11 cellular contexts compared by ENCODE assay signal in genomic region chr5:174725261-174725990, GRCh38. TPM values are rescaled to one million over a fixed set of nuclear protein-coding genes. Genes with fewer than 3 reads are reported as not detected.
A peak's percentile ranks its signal among the peaks of the same experiment; 100 is the strongest.
DNase-seq lines count a peak whose midpoint lies in the region; ATAC-seq and TF ChIP-seq lines count a peak whose summit lies in the region.
"Had no signal": no experiment of that assay in that cellular context is flagged by ENCODE, and none has a peak within 500 bp of the region (broad histone marks: within the 10 kb centered on the region; RNA-seq: fewer than 3 reads in every experiment).

No MANE protein-coding gene starts in this region.

- H3K27ac Mint-ChIP-seq in activated naive CD4-positive, alpha-beta T cell treated with anti-CD3 and anti-CD28 coated beads, Interleukin-2, amount 10 ng/mL, durations not matched to agents 7 days and 5 days: peak overlapping the region; percentile 79

- H3K4me1 ChIP-seq in colonic mucosa: no peaks in the 10 kb centered on the region
- peaks cover 27% of the 10 kb centered on the region for H3K4me1 ChIP-seq in mucosa of stomach (ENCODE audit: control insufficient read depth, insufficient read depth, low read length)
- H3K4me1 ChIP-seq in upper lobe of left lung: peaks cover 5 to 30% (median 15%) of the 10 kb centered on the region in 4 donors

- no peak for ATAC-seq in upper lobe of left lung (ENCODE audit: low FRiP score in 2 of 2)
- no peak for ATAC-seq in HG03378 (IDR thresholded peaks at IDR 0.05; ENCODE audit: unreplicated experiment)
- ATAC-seq: activated CD4-positive, CD25-positive, alpha-beta regulatory T cell treated with anti-CD3 and anti-CD28 coated beads, Interleukin-2, amount 50 U/mL, for 24 hours had no signal

- no peak overlapping the region for H3K4me3 Mint-ChIP-seq in activated naive CD4-positive, alpha-beta T cell treated with anti-CD3 and anti-CD28 coated beads, Interleukin-2, amount 10 ng/mL, durations not matched to agents 7 days and 5 days

- H3K27me3 ChIP-seq in colonic mucosa (peaks cover 44% of the 10 kb centered on the region), mucosa of stomach (ENCODE audit: control insufficient read depth, insufficient read depth, low read length) (peaks cover 48% of the 10 kb centered on the region), upper lobe of left lung (peaks cover 0 to 51% (median 21%) of the 10 kb centered on the region in 4 donors)

- DNase-seq in activated naive CD4-positive, alpha-beta T cell treated with anti-CD3 and anti-CD28 coated beads, Interleukin-2, amount 10 ng/mL, durations not matched to agents 7 days and 5 days: no peak
- DNase-seq in activated naive CD4-positive, alpha-beta T cell treated with anti-CD3 and anti-CD28 coated beads, Interleukin-2, amount 50 U/mL, for 16 hours: no peak
- DNase-seq in colonic mucosa (no peak), upper lobe of left lung (no peak), SK-N-DZ (ENCODE audit: low spot score) (no peak), OCI-M1 (lab: John Stamatoyannopoulos, UW) (no peak)
- DNase-seq: CD4-positive, CD25-positive, alpha-beta regulatory T cell; NCI-H2029 had no signal

- H3K9me3 ChIP-seq in colonic mucosa (no peaks in the 10 kb centered on the region), mucosa of stomach (ENCODE audit: control insufficient read depth, low read length) (no peaks in the 10 kb centered on the region), upper lobe of left lung (no peaks in the 10 kb centered on the region)

- CTCF ChIA-PET in activated naive CD4-positive, alpha-beta T cell treated with anti-CD3 and anti-CD28 coated beads, Interleukin-2, amount 10 ng/mL, durations not matched to agents 7 days and 5 days (lab: Charles Lee): no interaction called here

- WGBS in upper lobe of left lung, 2 donors: 9 to 21% methylated on average over 14 to 30 of the region's 30 CpGs

- H3K4me3 ChIP-seq in colonic mucosa: peak overlapping the region; percentile 51
- H3K4me3 ChIP-seq in mucosa of stomach (ENCODE audit: low read length): peak overlapping the region; percentile 51
- H3K4me3 ChIP-seq in upper lobe of left lung: peak overlapping the region; percentile 41 to 60 (median 54)

- H3K36me3 ChIP-seq in colonic mucosa: no peaks in the 10 kb centered on the region
- H3K36me3 ChIP-seq in mucosa of stomach (ENCODE audit: control insufficient read depth, insufficient read depth, low read length): no peaks in the 10 kb centered on the region
- no peaks in the 10 kb centered on the region for H3K36me3 ChIP-seq in upper lobe of left lung

- H3K27me3 Mint-ChIP-seq in activated naive CD4-positive, alpha-beta T cell treated with anti-CD3 and anti-CD28 coated beads, Interleukin-2, amount 10 ng/mL, durations not matched to agents 7 days and 5 days: peaks cover 87% of the 10 kb centered on the region

- no peak for TF ChIP-seq POLR2A in upper lobe of left lung (IDR thresholded peaks at IDR 0.05)

- TF ChIP-seq CTCF in colonic mucosa (IDR thresholded peaks at IDR 0.05) (no peak), upper lobe of left lung (IDR thresholded peaks at IDR 0.05) (no peak)

- H3K9ac ChIP-seq in colonic mucosa (ENCODE audit: low read depth in 2 of 2, low read length in 2 of 2) (peak overlapping the region in 1 of 2 donors; percentile 40), mucosa of stomach (ENCODE audit: low read length) (peak overlapping the region; percentile 55)

- H3K36me3 Mint-ChIP-seq in activated naive CD4-positive, alpha-beta T cell treated with anti-CD3 and anti-CD28 coated beads, Interleukin-2, amount 10 ng/mL, durations not matched to agents 7 days and 5 days: peaks cover 5% of the 10 kb centered on the region
- H3K36me3 Mint-ChIP-seq: CD4-positive, CD25-positive, alpha-beta regulatory T cell had no signal

- no peak for TF ChIP-seq EP300 in upper lobe of left lung (IDR thresholded peaks at IDR 0.05)

- peaks cover 3% of the 10 kb centered on the region for H3K9me3 Mint-ChIP-seq in activated naive CD4-positive, alpha-beta T cell treated with anti-CD3 and anti-CD28 coated beads, Interleukin-2, amount 10 ng/mL, durations not matched to agents 7 days and 5 days

- intact Hi-C loops in colonic mucosa (cut with DNase I): no loop called here

- no peak overlapping the region for H3K27ac ChIP-seq in colonic mucosa
- no peak overlapping the region for H3K27ac ChIP-seq in upper lobe of left lung

- peaks cover 6% of the 10 kb centered on the region for H3K4me1 Mint-ChIP-seq in activated naive CD4-positive, alpha-beta T cell treated with anti-CD3 and anti-CD28 coated beads, Interleukin-2, amount 10 ng/mL, durations not matched to agents 7 days and 5 days

RNA-seq across cellular contexts. Expression of gene MSX2, which starts 1.0 kb away (rescaled TPM):
- under 1 TPM; 0.17 to 0.88 TPM for total RNA-seq in colonic mucosa
- total RNA-seq in upper lobe of left lung: 1 to 10 TPM in 3 of 6 donors, under 1 TPM in 1, not detected in 2; 0.44 to 1.6 (median 1.5) TPM
- polyA plus RNA-seq in SK-N-DZ (2014; cell fraction: cytosol; rRNA removed): 2.6 and 3.7 TPM in 2 replicates
- polyA plus RNA-seq in SK-N-DZ (2014; cell fraction: nucleus; rRNA removed): 0.52 and 1.6 TPM in 2 replicates
- polyA plus RNA-seq: CD4-positive, CD25-positive, alpha-beta regulatory T cell had no signal
